12 cellular contexts compared by ENCODE assay signal in the genomic region with DNA sequence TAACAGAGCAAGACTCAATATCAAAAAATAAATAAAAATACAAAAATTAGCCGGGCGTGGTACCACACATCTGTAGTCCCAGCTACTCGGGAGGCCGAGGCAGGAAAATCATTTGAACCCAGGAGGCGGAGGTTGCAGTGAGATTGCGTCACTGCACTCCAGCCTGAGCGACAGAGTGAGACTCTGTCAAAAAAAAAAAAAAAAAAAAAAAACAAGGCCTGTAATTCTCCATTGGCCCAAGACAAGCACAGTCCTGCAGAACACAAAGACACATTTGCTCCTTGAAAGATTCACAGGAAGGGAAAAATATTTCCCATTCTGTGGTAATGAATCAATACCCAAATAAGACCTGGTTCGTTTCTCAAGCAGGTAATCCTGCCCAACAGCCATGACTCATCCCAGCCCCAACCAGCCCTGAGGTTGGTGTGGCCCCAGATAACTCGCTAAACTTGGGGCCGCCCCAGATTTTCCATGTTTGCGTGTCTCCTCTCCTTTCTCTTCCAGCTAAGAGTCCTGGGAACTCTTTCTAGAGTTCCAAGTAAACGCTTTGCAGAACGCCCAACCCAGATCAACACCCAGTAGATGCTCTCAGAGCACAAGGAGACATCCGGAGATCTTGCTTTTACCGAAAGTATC. TPM values are rescaled to one million over a fixed set of nuclear protein-coding genes. Genes with fewer than 3 reads are reported as not detected.
A peak's percentile ranks its signal among the peaks of the same experiment; 100 is the strongest.
DNase-seq lines count a peak whose midpoint lies in the region; ATAC-seq, FAIRE-seq and TF ChIP-seq lines count a peak whose summit lies in the region.
"Had no signal": no experiment of that assay in that cellular context is flagged by ENCODE, and none has a peak within 500 bp of the region (broad histone marks: within the 10 kb centered on the region; RNA-seq: fewer than 3 reads in every experiment).

No MANE protein-coding gene starts in this region.

- TF ChIP-seq RAD21 in HepG2 (CRISPR knock-in tag; IDR thresholded peaks at IDR 0.05): no peak

- H3K27me3 ChIP-seq in HepG2 (ENCODE audit: control insufficient read depth in 1 of 2, insufficient read depth in 2 of 2, low read length in 2 of 2) (no peaks in the 10 kb centered on the region; a peak in 1 of 5 replicates), right lobe of liver (no peaks in the 10 kb centered on the region), astrocyte (ENCODE audit: insufficient read depth, low read length) (no peaks in the 10 kb centered on the region), right cardiac atrium (ENCODE audit: control insufficient read depth, insufficient read depth) (no peaks in the 10 kb centered on the region), vagina (no peaks in the 10 kb centered on the region)
- H3K27me3 ChIP-seq: body of pancreas had no signal

- no peak overlapping the region for H3K4me3 Mint-ChIP-seq in astrocyte (ENCODE audit: unreplicated experiment)
- H3K4me3 Mint-ChIP-seq: CD14-positive monocyte had no signal

- H3K27ac ChIP-seq in HepG2 (ENCODE audit: extremely low read length, insufficient read depth, low read length): no peak overlapping the region
- no peak overlapping the region for H3K27ac ChIP-seq in right lobe of liver
- peak overlapping the region; percentile 79 for H3K27ac ChIP-seq in astrocyte (ENCODE audit: low read depth, low read length)
- H3K27ac ChIP-seq in right cardiac atrium (ENCODE audit: low read length): peak overlapping the region; percentile 40
- peak overlapping the region; percentile 78 for H3K27ac ChIP-seq in vagina

- H3K9me3 ChIP-seq in HepG2 (ENCODE audit: low read length): no peaks in the 10 kb centered on the region
- no peaks in the 10 kb centered on the region for H3K9me3 ChIP-seq in right lobe of liver
- no peaks in the 10 kb centered on the region for H3K9me3 ChIP-seq in astrocyte (ENCODE audit: insufficient read depth, low read depth, low read length)
- H3K9me3 ChIP-seq in right cardiac atrium (ENCODE audit: control insufficient read depth, low read length): no peaks in the 10 kb centered on the region
- H3K9me3 ChIP-seq in vagina: no peaks in the 10 kb centered on the region
- H3K9me3 ChIP-seq: body of pancreas had no signal

- H3K9me3 Mint-ChIP-seq in astrocyte (ENCODE audit: unreplicated experiment): no peaks in the 10 kb centered on the region

- ATAC-seq in HepG2: no peak
- no peak for ATAC-seq in right lobe of liver
- ATAC-seq in right cardiac atrium: peak; percentile 15 to 53
- ATAC-seq in GM19463 (IDR thresholded peaks at IDR 0.05; ENCODE audit: unreplicated experiment): no peak
- ATAC-seq: body of pancreas had no signal

- peaks cover 25% of the 10 kb centered on the region for H3K4me1 Mint-ChIP-seq in astrocyte (ENCODE audit: low read depth, unreplicated experiment)

- H2AFZ ChIP-seq in HepG2 (ENCODE audit: low read length): no peak overlapping the region
- peak overlapping the region; percentile 9 for H2AFZ ChIP-seq in astrocyte (ENCODE audit: low read depth, low read length)

- CTCF ChIA-PET in HepG2 (lab: Yijun Ruan, JAX; ENCODE audit: low intra/inter-chr PET ratio, low total read pairs): no interaction called here

- FAIRE-seq in HepG2 (lab: Jason Lieb, UNC): no peak
- FAIRE-seq in astrocyte (lab: Jason Lieb, UNC): no peak

- TF ChIP-seq EP300 in HepG2 (IDR thresholded peaks at IDR 0.05; ENCODE audit: low read depth in 2 of 2, low read length in 2 of 2) (no peak), HepG2 (CRISPR knock-in tag; IDR thresholded peaks at IDR 0.05; ENCODE audit: borderline replicate concordance) (no peak)

- no peak overlapping the region; a peak in 1 of 6 replicates for H3K4me3 ChIP-seq in HepG2 (replicated peaks in 1 of 3; ENCODE audit: insufficient read depth in 1 of 3, low read depth in 2 of 3, low read length in 3 of 3)
- H3K4me3 ChIP-seq in right lobe of liver: no peak overlapping the region
- no peak overlapping the region for H3K4me3 ChIP-seq in astrocyte (ENCODE audit: insufficient read depth, low read depth, low read length)
- no peak overlapping the region for H3K4me3 ChIP-seq in right cardiac atrium (ENCODE audit: low read length)
- no peak overlapping the region for H3K4me3 ChIP-seq in vagina
- H3K4me3 ChIP-seq: body of pancreas had no signal

- WGBS in HepG2 (ENCODE audit: low lambda C conversion rate): 29% methylated on average over 15 of the region's 15 CpGs
- WGBS in right lobe of liver (ENCODE audit: insufficient coverage, low coverage, low lambda C conversion rate, missing lambda C conversion rate): 78% methylated on average over 14 of the region's 15 CpGs
- 59% methylated on average over 15 of the region's 15 CpGs for whole genome bisulfite sequencing in right cardiac atrium

- no TSS peak for BruUV-seq in HepG2 (replicated peaks; lab: Mats Ljungman, UMichigan)

- H3K27ac Mint-ChIP-seq in astrocyte (ENCODE audit: unreplicated experiment): peak overlapping the region; percentile 87
- H3K27ac Mint-ChIP-seq: progenitor cell of endocrine pancreas had no signal

- H3K9ac ChIP-seq in HepG2 (ENCODE audit: insufficient read depth, low read depth, low read length) (no peak overlapping the region), astrocyte (ENCODE audit: low read length) (no peak overlapping the region)

- peaks cover 60% of the 10 kb centered on the region for H3K4me1 ChIP-seq in HepG2 (ENCODE audit: insufficient read depth, low read length)
- H3K4me1 ChIP-seq in right lobe of liver: no peaks in the 10 kb centered on the region
- peaks cover 23% of the 10 kb centered on the region for H3K4me1 ChIP-seq in astrocyte (ENCODE audit: insufficient read depth, low read length)
- H3K4me1 ChIP-seq in right cardiac atrium (ENCODE audit: control insufficient read depth, insufficient read depth, low read length): peaks cover 1% of the 10 kb centered on the region
- H3K4me1 ChIP-seq in vagina: peaks cover 29% of the 10 kb centered on the region

- H3K36me3 ChIP-seq in HepG2 (replicated peaks in 1 of 2; ENCODE audit: control insufficient read depth in 1 of 2, insufficient read depth in 2 of 2, low read length in 2 of 2) (no peaks in the 10 kb centered on the region), right lobe of liver (no peaks in the 10 kb centered on the region), astrocyte (ENCODE audit: insufficient read depth, low read length) (no peaks in the 10 kb centered on the region), vagina (no peaks in the 10 kb centered on the region)

- H3K36me3 Mint-ChIP-seq in astrocyte (ENCODE audit: low read depth, unreplicated experiment): no peaks in the 10 kb centered on the region

- TF ChIP-seq CTCF in HepG2 (CRISPR knock-in tag; IDR thresholded peaks at IDR 0.05): no peak
- no peak for TF ChIP-seq CTCF in right lobe of liver (IDR thresholded peaks at IDR 0.05)
- no peak for TF ChIP-seq CTCF in astrocyte (IDR thresholded peaks at IDR 0.05; ENCODE audit: insufficient read depth, low read depth, low read length)
- TF ChIP-seq CTCF in vagina (IDR thresholded peaks at IDR 0.05): no peak

- intact Hi-C loops in HepG2 (cut with micrococcal nuclease; ENCODE audit: unreplicated experiment) (no loop called here), right lobe of liver (cut with DNase I) (no loop called here), right cardiac atrium (cut with DNase I) (no loop called here), vagina (cut with DNase I) (no loop called here)

- no peaks in the 10 kb centered on the region for H3K27me3 Mint-ChIP-seq in astrocyte (ENCODE audit: low read depth, unreplicated experiment)
- H3K27me3 Mint-ChIP-seq: progenitor cell of endocrine pancreas had no signal

- H3K79me2 ChIP-seq in HepG2 (ENCODE audit: insufficient read depth, low read length) (no peaks in the 10 kb centered on the region), astrocyte (ENCODE audit: insufficient read depth, low read length) (no peaks in the 10 kb centered on the region)

- POLR2A ChIA-PET in HepG2 (lab: Yijun Ruan, JAX): interaction anchor here (1.0 to 2.2 kb wide), 2 partner anchors 12 to 13 kb away, joined by 4 to 8 read pairs; no protein-coding TSS in a partner anchor

- in situ Hi-C loops in HepG2 (cut with HindIII; ENCODE audit: extremely low pct_ligation_motif_present, low pct_unique_long_range_greater_than_20kb): no loop called here

- no peak for DNase-seq in HepG2 (ENCODE audit: low spot score)
- DNase-seq in right lobe of liver: no peak
- DNase-seq in astrocyte (ENCODE audit: low read depth): peak; percentile 91
- DNase-seq in right cardiac atrium: peak; percentile 59 to 86 (median 75)
- no peak for DNase-seq in vagina (ENCODE audit: extremely low spot score in 2 of 2)
- DNase-seq in GM19240 (ENCODE audit: insufficient read length, low spot score): no peak
- DNase-seq in DMS 273 treated with DMSO at 0.1 percent for 48 hours (lab: John Stamatoyannopoulos, UW): no peak
- DNase-seq: body of pancreas; stimulated activated CD8-positive, alpha-beta memory T cell treated with anti-CD3 and anti-CD28 coated beads, Interleukin-4, amount 100 ng/mL, for 48 hours had no signal

- no peak for TF ChIP-seq POLR2A in HepG2 (IDR thresholded peaks at IDR 0.05; ENCODE audit: insufficient read depth in 1 of 2, low read depth in 2 of 2, low read length in 2 of 2)
- TF ChIP-seq POLR2A in right lobe of liver (IDR thresholded peaks at IDR 0.05): no peak
- TF ChIP-seq POLR2A in vagina (IDR thresholded peaks at IDR 0.05): no peak

- H4K20me1 ChIP-seq in HepG2 (ENCODE audit: insufficient read depth, low read length) (no peaks in the 10 kb centered on the region), astrocyte (ENCODE audit: insufficient read depth, low read length) (no peaks in the 10 kb centered on the region)

- H3K4me2 ChIP-seq in HepG2 (ENCODE audit: low read depth, low read length) (peak overlapping the region; percentile 43), astrocyte (ENCODE audit: low read length) (peak overlapping the region; percentile 7)

RNA-seq across cellular contexts. Expression of gene SNN, which starts 40.3 kb away (rescaled TPM):
- 8.4 TPM in 2 replicates for total RNA-seq in HepG2 (2016; rRNA removed; fragmentation: Illumina TruSeq; extraction: Trizol)
- total RNA-seq in HepG2 (2016; cell fraction: cytosol; rRNA removed; fragmentation: Illumina TruSeq; extraction: Trizol; ENCODE audit: low read depth): 7.1 and 8.0 TPM in 2 replicates
- total RNA-seq in HepG2 (2016; cell fraction: insoluble cytoplasmic fraction; rRNA removed; fragmentation: Illumina TruSeq; extraction: Trizol): 6.0 and 8.2 TPM in 2 replicates
- total RNA-seq in HepG2 (2016; cell fraction: membrane; rRNA removed; fragmentation: Illumina TruSeq; extraction: Trizol): 18.8 and 19.0 TPM in 2 replicates
- total RNA-seq in HepG2 (2016; cell fraction: nucleus; rRNA removed; fragmentation: Illumina TruSeq; extraction: Trizol): 4.0 and 5.8 TPM in 2 replicates
- 5.2 and 5.6 TPM in 2 replicates for polyA plus RNA-seq in HepG2 (2011; rRNA removed)
- 4.6 and 5.0 TPM in 2 replicates for polyA plus RNA-seq in HepG2 (2011; cell fraction: cytosol; rRNA removed)
- 4.7 and 4.9 TPM in 2 replicates for polyA plus RNA-seq in HepG2 (2011; cell fraction: nucleus; rRNA removed)
- polyA plus RNA-seq in HepG2 (2012): 3.0 and 3.4 TPM in 2 replicates
- polyA plus RNA-seq in HepG2 (2016; cell fraction: cytosol; fragmentation: Illumina TruSeq; extraction: Trizol; ENCODE audit: low read depth): 8.8 and 9.8 TPM in 2 replicates
- 8.1 and 9.3 TPM in 2 replicates for polyA plus RNA-seq in HepG2 (2016; cell fraction: insoluble cytoplasmic fraction; fragmentation: Illumina TruSeq; extraction: Trizol; ENCODE audit: low read depth)
- 17.1 and 17.3 TPM in 2 replicates for polyA plus RNA-seq in HepG2 (2016; cell fraction: membrane; fragmentation: Illumina TruSeq; extraction: Trizol; ENCODE audit: low read depth)
- polyA plus RNA-seq in HepG2 (2016; cell fraction: nucleus; fragmentation: Illumina TruSeq; extraction: Trizol; ENCODE audit: insufficient read depth, low read depth): 7.7 and 8.0 TPM in 2 replicates
- 2.2 and 3.6 TPM in 2 replicates for polyA minus RNA-seq in HepG2 (2011; rRNA and poly(A)+ RNA removed; ENCODE audit: low replicate concordance)
- polyA minus RNA-seq in HepG2 (2011; cell fraction: cytosol; rRNA and poly(A)+ RNA removed): 1.6 and 1.9 TPM in 2 replicates
- 4.4 and 4.9 TPM in 2 replicates for polyA minus RNA-seq in HepG2 (2011; cell fraction: nucleus; rRNA and poly(A)+ RNA removed)
- 1 to 10 TPM; 3.5 to 7.9 (median 5.6) TPM for total RNA-seq in right lobe of liver
- 12.2 and 16.7 TPM in 2 replicates for total RNA-seq in astrocyte
- total RNA-seq in right cardiac atrium: 10 to 100 TPM; 24.8 to 33.3 (median 26.1) TPM
- 24.4 TPM for polyA plus RNA-seq in right cardiac atrium
- total RNA-seq in vagina: 23.1 TPM

RNA-seq across cellular contexts. Expression of gene LITAF, which starts 41.2 kb away (rescaled TPM):
- total RNA-seq in HepG2 (2016; rRNA removed; fragmentation: Illumina TruSeq; extraction: Trizol) (141 and 186 TPM in 2 replicates), right lobe of liver (100 to 1,000 TPM in 1 of 6 experiments, 10 to 100 TPM in 5; 43.7 to 148 (median 59.1) TPM), astrocyte (113 and 120 TPM in 2 replicates), right cardiac atrium (10 to 100 TPM; 54.0 to 76.5 (median 65.3) TPM), vagina (111 TPM)
- total RNA-seq in HepG2 (2016; cell fraction: cytosol; rRNA removed; fragmentation: Illumina TruSeq; extraction: Trizol; ENCODE audit: low read depth): 30.0 and 32.3 TPM in 2 replicates
- total RNA-seq in HepG2 (2016; cell fraction: insoluble cytoplasmic fraction; rRNA removed; fragmentation: Illumina TruSeq; extraction: Trizol): 139 and 174 TPM in 2 replicates
- total RNA-seq in HepG2 (2016; cell fraction: membrane; rRNA removed; fragmentation: Illumina TruSeq; extraction: Trizol): 118 and 119 TPM in 2 replicates
- total RNA-seq in HepG2 (2016; cell fraction: nucleus; rRNA removed; fragmentation: Illumina TruSeq; extraction: Trizol): 60.6 and 72.1 TPM in 2 replicates
- polyA plus RNA-seq in HepG2 (2011; rRNA removed) (80.1 and 95.5 TPM in 2 replicates), right cardiac atrium (25.7 TPM)
- 121 and 137 TPM in 2 replicates for polyA plus RNA-seq in HepG2 (2011; cell fraction: cytosol; rRNA removed)
- 61.9 and 67.8 TPM in 2 replicates for polyA plus RNA-seq in HepG2 (2011; cell fraction: nucleus; rRNA removed)
- 113 and 128 TPM in 2 replicates for polyA plus RNA-seq in HepG2 (2012)
- 48.2 and 51.8 TPM in 2 replicates for polyA plus RNA-seq in HepG2 (2016; cell fraction: cytosol; fragmentation: Illumina TruSeq; extraction: Trizol; ENCODE audit: low read depth)
- 322 and 369 TPM in 2 replicates for polyA plus RNA-seq in HepG2 (2016; cell fraction: insoluble cytoplasmic fraction; fragmentation: Illumina TruSeq; extraction: Trizol; ENCODE audit: low read depth)
- 139 and 153 TPM in 2 replicates for polyA plus RNA-seq in HepG2 (2016; cell fraction: membrane; fragmentation: Illumina TruSeq; extraction: Trizol; ENCODE audit: low read depth)
- polyA plus RNA-seq in HepG2 (2016; cell fraction: nucleus; fragmentation: Illumina TruSeq; extraction: Trizol; ENCODE audit: insufficient read depth, low read depth): 125 and 129 TPM in 2 replicates
- polyA minus RNA-seq in HepG2 (2011; rRNA and poly(A)+ RNA removed; ENCODE audit: low replicate concordance): 155 and 250 TPM in 2 replicates
- polyA minus RNA-seq in HepG2 (2011; cell fraction: cytosol; rRNA and poly(A)+ RNA removed): 71.1 and 86.5 TPM in 2 replicates
- polyA minus RNA-seq in HepG2 (2011; cell fraction: nucleus; rRNA and poly(A)+ RNA removed): 45.8 and 58.4 TPM in 2 replicates

Comparison
In these comparisons a context has a peak if more than half of its experiments do, and no peak if none do; other contexts are left out.
1. ATAC-seq: peak in right cardiac atrium (2 of 2); none in HepG2 (single experiment), right lobe of liver (0 of 4) and GM19463 (single experiment).
2. DNase-seq: peak in astrocyte (single experiment) and right cardiac atrium (3 of 3); none in HepG2 (single experiment), right lobe of liver (0 of 3), vagina (0 of 2), GM19240 (single experiment) and DMS 273 treated with DMSO at 0.1 percent for 48 hours (single experiment).
3. H3K27ac ChIP-seq: peak in astrocyte (single experiment), right cardiac atrium (single experiment) and vagina (single experiment); none in HepG2 (single experiment) and right lobe of liver (0 of 3).